Comparison of ENCODE assay signal across 21 cellular contexts in the genomic region with DNA sequence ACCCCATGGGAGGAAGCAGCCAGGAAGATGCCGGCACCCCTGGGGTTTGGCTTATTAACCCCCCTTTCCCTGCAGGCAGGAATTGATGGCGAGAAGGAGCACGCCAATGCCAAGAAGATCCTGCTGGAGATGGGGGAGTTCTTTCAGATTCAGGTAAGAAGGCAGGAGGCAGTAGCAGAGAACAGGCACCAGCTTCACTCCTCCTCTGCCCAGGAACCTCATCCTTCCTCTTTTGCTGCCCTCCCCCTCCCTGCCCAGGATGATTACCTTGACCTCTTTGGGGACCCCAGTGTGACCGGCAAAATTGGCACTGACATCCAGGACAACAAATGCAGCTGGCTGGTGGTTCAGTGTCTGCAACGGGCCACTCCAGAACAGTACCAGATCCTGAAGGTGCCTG. TPM values are rescaled to one million over a fixed set of nuclear protein-coding genes. Genes with fewer than 3 reads are reported as not detected.
DNase-seq lines count a peak whose midpoint lies in the region; ATAC-seq and TF ChIP-seq lines count a peak whose summit lies in the region.
"Had no signal": no experiment of that assay in that cellular context is flagged by ENCODE, and none has a peak within 500 bp of the region (broad histone marks: within the 10 kb centered on the region; RNA-seq: fewer than 3 reads in every experiment).

No MANE protein-coding gene starts in this region.

- DNase-seq in activated naive CD4-positive, alpha-beta T cell treated with anti-CD3 and anti-CD28 coated beads, Interleukin-2, amount 10 ng/mL, durations not matched to agents 7 days and 5 days, result no peak
- DNase-seq in activated naive CD4-positive, alpha-beta T cell treated with anti-CD3 and anti-CD28 coated beads, Interleukin-2, amount 50 U/mL, for 16 hours, result no peak
- DNase-seq in WTC11 (ENCODE audit: low spot score) (no peak), nucleus accumbens (lab: John Stamatoyannopoulos, UW) (no peak), SK-N-DZ (ENCODE audit: low spot score) (no peak), D341Med (ENCODE audit: low spot score) (no peak)
- no peak for DNase-seq in activated CD4-positive, alpha-beta T cell treated with anti-CD3 and anti-CD28 coated beads, Interleukin-2, amount 10 ng/mL, durations not matched to agents 24 days and 14 days
- DNase-seq: activated CD8-positive, alpha-beta T cell treated with anti-CD3 and anti-CD28 coated beads for 36 hours; activated T-cell treated with anti-CD3 and anti-CD28 coated beads, Interleukin-2, amount 50 U/mL, for 4 hours; DMS79 treated with DMSO at 0.1 percent for 48 hours; left ventricle myocardium superior; NCI-H1417; NCI-H2171; NCI-H774; small intestine; stimulated activated CD4-positive, alpha-beta T cell treated with anti-CD3 and anti-CD28 coated beads, Interleukin-4, amount 100 ng/mL, for 4 hours had no signal

- intact Hi-C loops in activated CD4-positive, alpha-beta T cell treated with anti-CD3 and anti-CD28 coated beads, Interleukin-2, amount 10 ng/mL, durations not matched to agents 24 days and 14 days (cut with micrococcal nuclease), result no loop called here

- CTCF ChIA-PET in activated naive CD4-positive, alpha-beta T cell treated with anti-CD3 and anti-CD28 coated beads, Interleukin-2, amount 10 ng/mL, durations not matched to agents 7 days and 5 days (lab: Charles Lee), result interaction anchor here (0.6 to 9.5 kb wide), 3 partner anchors 11 to 69 kb away, joined by 4 to 138 read pairs (median 5); a partner anchor contains a TSS
- CTCF ChIA-PET in WTC11 (lab: Charles Lee), result interaction anchor here (6.1 to 9.9 kb wide), 2 partner anchors 40 to 68 kb away, joined by 75 to 204 read pairs; no protein-coding TSS in a partner anchor

- TF ChIP-seq CTCF in WTC11 (IDR thresholded peaks at IDR 0.05), result no peak

- no peaks in the 10 kb centered on the region for H3K9me3 Mint-ChIP-seq in activated naive CD4-positive, alpha-beta T cell treated with anti-CD3 and anti-CD28 coated beads, Interleukin-2, amount 10 ng/mL, durations not matched to agents 7 days and 5 days
- no peaks in the 10 kb centered on the region for H3K9me3 Mint-ChIP-seq in WTC11
- no peaks in the 10 kb centered on the region for H3K9me3 Mint-ChIP-seq in activated CD4-positive, alpha-beta T cell treated with anti-CD3 and anti-CD28 coated beads, Interleukin-2, amount 10 ng/mL, durations not matched to agents 24 days and 14 days
- H3K9me3 Mint-ChIP-seq: activated CD8-positive, alpha-beta T cell treated with anti-CD3 and anti-CD28 coated beads for 36 hours; activated T-cell treated with anti-CD3 and anti-CD28 coated beads, Interleukin-2, amount 50 U/mL, for 4 hours had no signal

- peaks cover 41% of the 10 kb centered on the region for H3K4me1 Mint-ChIP-seq in activated naive CD4-positive, alpha-beta T cell treated with anti-CD3 and anti-CD28 coated beads, Interleukin-2, amount 10 ng/mL, durations not matched to agents 7 days and 5 days
- H3K4me1 Mint-ChIP-seq in WTC11, result peaks cover 33% of the 10 kb centered on the region
- peaks cover 26% of the 10 kb centered on the region for H3K4me1 Mint-ChIP-seq in activated CD4-positive, alpha-beta T cell treated with anti-CD3 and anti-CD28 coated beads, Interleukin-2, amount 10 ng/mL, durations not matched to agents 24 days and 14 days

- peaks cover 57% of the 10 kb centered on the region for H3K36me3 ChIP-seq in mesodermal cell (ENCODE audit: control insufficient read depth, insufficient read depth, low read length)

- H3K4me3 ChIP-seq in mesodermal cell (ENCODE audit: extremely low read depth, insufficient read depth, low read length, poor library complexity, severe bottlenecking), result no peak overlapping the region

- H3K4me3 Mint-ChIP-seq in activated naive CD4-positive, alpha-beta T cell treated with anti-CD3 and anti-CD28 coated beads, Interleukin-2, amount 10 ng/mL, durations not matched to agents 7 days and 5 days, result no peak overlapping the region
- H3K4me3 Mint-ChIP-seq in WTC11, result peak overlapping the region; percentile 84; the same call in 1 of the 2 replicates
- no peak overlapping the region for H3K4me3 Mint-ChIP-seq in activated CD4-positive, alpha-beta T cell treated with anti-CD3 and anti-CD28 coated beads, Interleukin-2, amount 10 ng/mL, durations not matched to agents 24 days and 14 days

- no peak for ATAC-seq in WTC11
- ATAC-seq: activated CD8-positive, alpha-beta T cell treated with anti-CD3 and anti-CD28 coated beads for 36 hours; activated T-cell treated with anti-CD3 and anti-CD28 coated beads, Interleukin-2, amount 50 U/mL, for 4 hours; left ventricle myocardium superior had no signal

- POLR2A ChIA-PET in WTC11 (lab: Charles Lee), result no interaction called here

- H3K27ac Mint-ChIP-seq in activated naive CD4-positive, alpha-beta T cell treated with anti-CD3 and anti-CD28 coated beads, Interleukin-2, amount 10 ng/mL, durations not matched to agents 7 days and 5 days, result peak overlapping the region; percentile 8
- H3K27ac Mint-ChIP-seq in WTC11, result no peak overlapping the region
- H3K27ac Mint-ChIP-seq in activated CD4-positive, alpha-beta T cell treated with anti-CD3 and anti-CD28 coated beads, Interleukin-2, amount 10 ng/mL, durations not matched to agents 24 days and 14 days, result no peak overlapping the region
- H3K27ac Mint-ChIP-seq: activated CD8-positive, alpha-beta T cell treated with anti-CD3 and anti-CD28 coated beads for 36 hours had no signal

- H3K9me3 ChIP-seq in mesodermal cell (ENCODE audit: control insufficient read depth, low read length), result no peaks in the 10 kb centered on the region
- H3K9me3 ChIP-seq: esophagus muscularis mucosa, suprapubic skin had no signal

- H3K4me1 ChIP-seq in mesodermal cell (ENCODE audit: control insufficient read depth, insufficient read depth, low read length, poor library complexity, severe bottlenecking), result peaks cover 31% of the 10 kb centered on the region

- H3K27me3 Mint-ChIP-seq in activated naive CD4-positive, alpha-beta T cell treated with anti-CD3 and anti-CD28 coated beads, Interleukin-2, amount 10 ng/mL, durations not matched to agents 7 days and 5 days, result no peaks in the 10 kb centered on the region
- peaks cover 6% of the 10 kb centered on the region for H3K27me3 Mint-ChIP-seq in WTC11 (ENCODE audit: low read depth)
- H3K27me3 Mint-ChIP-seq in activated CD4-positive, alpha-beta T cell treated with anti-CD3 and anti-CD28 coated beads, Interleukin-2, amount 10 ng/mL, durations not matched to agents 24 days and 14 days, result no peaks in the 10 kb centered on the region
- H3K27me3 Mint-ChIP-seq: activated CD8-positive, alpha-beta T cell treated with anti-CD3 and anti-CD28 coated beads for 36 hours had no signal

- peaks cover 37% of the 10 kb centered on the region for H3K36me3 Mint-ChIP-seq in activated naive CD4-positive, alpha-beta T cell treated with anti-CD3 and anti-CD28 coated beads, Interleukin-2, amount 10 ng/mL, durations not matched to agents 7 days and 5 days
- H3K36me3 Mint-ChIP-seq in WTC11, result peaks cover 22% of the 10 kb centered on the region
- H3K36me3 Mint-ChIP-seq in activated CD4-positive, alpha-beta T cell treated with anti-CD3 and anti-CD28 coated beads, Interleukin-2, amount 10 ng/mL, durations not matched to agents 24 days and 14 days (ENCODE audit: low read depth), result peaks cover 45% of the 10 kb centered on the region

- peak overlapping the region; percentile 2 for H3K27ac ChIP-seq in mesodermal cell (ENCODE audit: low read depth, low read length, severe bottlenecking)
- H3K27ac ChIP-seq: GM23248 had no signal

- 94 to 100% methylated on average over 1 to 3 of the region's 5 CpGs for WGBS in mesodermal cell (ENCODE audit: insufficient coverage in 2 of 2), 2 experiments

TF ChIP-seq in WTC11, 78 proteins besides CTCF, POLR2A, EP300 and RAD21:
- TF ChIP-seq ESRRA (CRISPR knock-in tag; IDR thresholded peaks at IDR 0.05; ENCODE audit: borderline replicate concordance), result no peak

RNA-seq across cellular contexts. Expression of a gene that starts 1.2 kb away (rescaled TPM):
- 51.4 to 68.8 TPM (median 55.3 TPM) in 3 replicates for total RNA-seq in WTC11 (2021)
- polyA plus RNA-seq in mesodermal cell (2013, experiment 1 of 2), result 38.3 TPM
- polyA plus RNA-seq in mesodermal cell (2013, experiment 2 of 2), result 30.9 TPM
- total RNA-seq in activated CD4-positive, alpha-beta T cell treated with anti-CD3 and anti-CD28 coated beads, Interleukin-2, amount 10 ng/mL, durations not matched to agents 24 days and 14 days, result 29.9 and 30.1 TPM in 2 replicates
- 74.4 and 75.3 TPM in 2 replicates for polyA plus RNA-seq in SK-N-DZ (2014; cell fraction: cytosol; rRNA removed)
- 180 and 205 TPM in 2 replicates for polyA plus RNA-seq in SK-N-DZ (2014; cell fraction: nucleus; rRNA removed)

RNA-seq across cellular contexts. Expression of a gene that starts 10.9 kb away (rescaled TPM):
- total RNA-seq in WTC11 (2021), result 342 to 366 TPM (median 354 TPM) in 3 replicates
- polyA plus RNA-seq in mesodermal cell (2013, experiment 1 of 2), result 612 TPM
- 566 TPM for polyA plus RNA-seq in mesodermal cell (2013, experiment 2 of 2)
- 321 and 324 TPM in 2 replicates for total RNA-seq in activated CD4-positive, alpha-beta T cell treated with anti-CD3 and anti-CD28 coated beads, Interleukin-2, amount 10 ng/mL, durations not matched to agents 24 days and 14 days
- 505 and 561 TPM in 2 replicates for polyA plus RNA-seq in SK-N-DZ (2014; cell fraction: cytosol; rRNA removed)
- 622 and 644 TPM in 2 replicates for polyA plus RNA-seq in SK-N-DZ (2014; cell fraction: nucleus; rRNA removed)

RNA-seq across cellular contexts. Expression of a gene that starts 18.3 kb away (rescaled TPM):
- 1.5 to 2.5 TPM (median 1.6 TPM) in 3 replicates for total RNA-seq in WTC11 (2021)
- not detected for polyA plus RNA-seq in mesodermal cell (2013, experiment 1 of 2)
- not detected for polyA plus RNA-seq in mesodermal cell (2013, experiment 2 of 2)
- 0.09 TPM in 1 of 2 replicates, not detected in the other for total RNA-seq in activated CD4-positive, alpha-beta T cell treated with anti-CD3 and anti-CD28 coated beads, Interleukin-2, amount 10 ng/mL, durations not matched to agents 24 days and 14 days
- not detected in 2 replicates for polyA plus RNA-seq in SK-N-DZ (2014; cell fraction: cytosol; rRNA removed)
- polyA plus RNA-seq in SK-N-DZ (2014; cell fraction: nucleus; rRNA removed), result not detected in 2 replicates
- total RNA-seq: activated CD8-positive, alpha-beta T cell treated with anti-CD3 and anti-CD28 coated beads for 36 hours; esophagus muscularis mucosa; GM23248; left ventricle myocardium superior; posterior vena cava had no signal
- polyA plus RNA-seq: GM23248 had no signal

RNA-seq across cellular contexts. Expression of a gene that starts 42.3 kb away (rescaled TPM):
- 5.9 to 7.3 TPM (median 6.3 TPM) in 3 replicates for total RNA-seq in WTC11 (2021)
- 7.9 TPM for polyA plus RNA-seq in mesodermal cell (2013, experiment 1 of 2)
- polyA plus RNA-seq in mesodermal cell (2013, experiment 2 of 2), result 5.0 TPM
- total RNA-seq in activated CD4-positive, alpha-beta T cell treated with anti-CD3 and anti-CD28 coated beads, Interleukin-2, amount 10 ng/mL, durations not matched to agents 24 days and 14 days, result 3.2 and 3.8 TPM in 2 replicates
- 14.5 and 24.3 TPM in 2 replicates for polyA plus RNA-seq in SK-N-DZ (2014; cell fraction: cytosol; rRNA removed)
- polyA plus RNA-seq in SK-N-DZ (2014; cell fraction: nucleus; rRNA removed), result 80.0 and 137 TPM in 2 replicates

RNA-seq across cellular contexts. Expression of a gene that starts 46.2 kb away (rescaled TPM):
- 68.2 to 74.9 TPM (median 74.4 TPM) in 3 replicates for total RNA-seq in WTC11 (2021)
- 59.9 TPM for polyA plus RNA-seq in mesodermal cell (2013, experiment 1 of 2)
- 59.1 TPM for polyA plus RNA-seq in mesodermal cell (2013, experiment 2 of 2)
- total RNA-seq in activated CD4-positive, alpha-beta T cell treated with anti-CD3 and anti-CD28 coated beads, Interleukin-2, amount 10 ng/mL, durations not matched to agents 24 days and 14 days, result 86.2 and 90.6 TPM in 2 replicates
- polyA plus RNA-seq in SK-N-DZ (2014; cell fraction: cytosol; rRNA removed), result 33.7 and 34.1 TPM in 2 replicates
- 287 and 348 TPM in 2 replicates for polyA plus RNA-seq in SK-N-DZ (2014; cell fraction: nucleus; rRNA removed)
